ENCODE assay signal across 24 cellular contexts in the genomic region with DNA sequence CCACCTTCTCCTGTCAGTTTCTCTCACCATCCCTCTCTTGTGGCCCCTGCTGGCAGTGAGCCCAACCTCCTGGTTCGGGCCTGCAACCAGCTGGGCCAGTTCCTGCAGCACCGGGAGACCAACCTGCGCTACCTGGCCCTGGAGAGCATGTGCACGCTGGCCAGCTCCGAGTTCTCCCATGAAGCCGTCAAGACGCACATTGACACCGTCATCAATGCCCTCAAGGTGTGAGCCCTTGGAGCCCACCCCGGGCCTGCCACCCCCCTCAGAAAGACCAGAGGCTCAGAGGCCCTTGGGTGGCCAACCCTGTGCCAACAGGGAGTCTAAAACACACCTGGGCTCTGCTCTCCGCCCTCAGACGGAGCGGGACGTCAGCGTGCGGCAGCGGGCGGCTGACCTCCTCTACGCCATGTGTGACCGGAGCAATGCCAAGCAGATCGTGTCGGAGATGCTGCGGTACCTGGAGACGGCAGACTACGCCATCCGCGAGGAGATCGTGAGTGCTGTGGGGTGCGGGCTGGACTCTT. TPM values are rescaled to one million over a fixed set of nuclear protein-coding genes. Genes with fewer than 3 reads are reported as not detected.
DNase-seq lines count a peak whose midpoint lies in the region; ATAC-seq, FAIRE-seq and TF ChIP-seq lines count a peak whose summit lies in the region.
"Had no signal": no experiment of that assay in that cellular context is flagged by ENCODE, and none has a peak within 500 bp of the region (broad histone marks: within the 10 kb centered on the region; RNA-seq: fewer than 3 reads in every experiment).

No MANE protein-coding gene starts in this region.

- H3K9me1 ChIP-seq in IMR-90 (ENCODE audit: insufficient read depth, low read length) (0 out of 2 replicates have a peak, but pooled peaks cover 4% of the 10 kb centered on the region), endothelial cell of umbilical vein (replicated peaks; ENCODE audit: control insufficient read depth, extremely low read depth, insufficient read depth, low read length) (no peaks in the 10 kb centered on the region)

- H2BK20ac ChIP-seq in IMR-90 (ENCODE audit: low read depth, low read length), result no peak overlapping the region

- no peak overlapping the region for H4K8ac ChIP-seq in IMR-90 (ENCODE audit: low read depth in 2 of 2, low read length in 2 of 2)

- BruUV-seq in IMR-90 (replicated peaks; lab: Mats Ljungman, UMichigan) (TSS peak; percentile 38), endothelial cell of umbilical vein (replicated peaks; lab: Mats Ljungman, UMichigan) (TSS peak; percentile 39)

- DNase-seq in IMR-90 (no peak), endothelial cell of umbilical vein (ENCODE audit: low read depth, low spot score) (no peak), osteoblast (ENCODE audit: insufficient read length, low spot score, missing footprints) (peak; percentile 51), HAP-1 (ENCODE audit: low spot score in 2 of 2) (no peak), H4 (ENCODE audit: low spot score) (no peak), DMS53 treated with DMSO at 0.1 percent for 48 hours (lab: John Stamatoyannopoulos, UW; ENCODE audit: unreplicated experiment) (no peak)
- DNase-seq: ACHN; BE2C; C1 segment of cervical spinal cord; CD4-positive, CD25-positive, alpha-beta regulatory T cell; CD8-positive, alpha-beta memory T cell; COR-L47; DMS79; GDM1; GM23248; HCEC 1CT; HFFc6 had no signal

- H3K4ac ChIP-seq in IMR-90 (ENCODE audit: low read depth, low read length), result no peak overlapping the region

- no peak overlapping the region for H2BK15ac ChIP-seq in IMR-90 (ENCODE audit: low read depth, low read length)

- H2AK9ac ChIP-seq in IMR-90 (replicated peaks; ENCODE audit: low read depth, low read length, poor library complexity), result no peak overlapping the region

- ATAC-seq in IMR-90 (ENCODE audit: low read depth), result no peak

- H3K36me3 ChIP-seq in IMR-90 (ENCODE audit: control insufficient read depth, insufficient read depth, low read length) (peaks cover 66% of the 10 kb centered on the region), endothelial cell of umbilical vein (ENCODE audit: control insufficient read depth in 2 of 2, extremely low read depth in 1 of 2, insufficient read depth in 2 of 2, low read length in 2 of 2) (peaks cover 9 to 54% of the 10 kb centered on the region in 2 experiments), osteoblast (ENCODE audit: insufficient read depth, low read length) (peaks cover 76% of the 10 kb centered on the region), HAP-1 (replicated peaks) (peaks cover 59% of the 10 kb centered on the region)

- WGBS in IMR-90 (ENCODE audit: extremely low coverage in 2 of 2, insufficient read length in 1 of 2), 2 experiments, result 92% methylated on average over 26 of the region's 28 CpGs; no CpG with 5 or more reads in 1 of the 2 experiments

- dilution Hi-C loops in IMR-90 (cut with HindIII; ENCODE audit: low sequenced_read_pairs, unreplicated experiment) (no loop called here), endothelial cell of umbilical vein (cut with MboI; ENCODE audit: extremely low pct_ligation_motif_present, low sequenced_read_pairs) (no loop called here)

- H2AK5ac ChIP-seq in IMR-90 (ENCODE audit: low read depth, low read length), result no peak overlapping the region

- no peak overlapping the region for H3K23ac ChIP-seq in IMR-90 (ENCODE audit: low read depth, low read length)

- H3K4me1 ChIP-seq in IMR-90 (ENCODE audit: control insufficient read depth, insufficient read depth, low read length), result no peaks in the 10 kb centered on the region; the same call in 1 of the 2 replicates
- H3K4me1 ChIP-seq in endothelial cell of umbilical vein (ENCODE audit: control insufficient read depth, extremely low read depth, insufficient read depth, low read length), result no peaks in the 10 kb centered on the region
- peaks cover 3% of the 10 kb centered on the region for H3K4me1 ChIP-seq in osteoblast (ENCODE audit: insufficient read depth, low read length)
- no peaks in the 10 kb centered on the region for H3K4me1 ChIP-seq in HAP-1

- CTCF ChIA-PET in IMR-90 (lab: Yijun Ruan, JAX), result no interaction called here
- CTCF ChIA-PET in endothelial cell of umbilical vein (lab: Charles Lee), result no interaction called here

- H3K9ac ChIP-seq in IMR-90 (ENCODE audit: low read depth, low read length) (no peak overlapping the region), endothelial cell of umbilical vein (replicated peaks; ENCODE audit: extremely low read depth, insufficient read depth, low read length) (no peak overlapping the region)
- H3K9ac ChIP-seq: GM23248 had no signal

- no peak overlapping the region for H2BK5ac ChIP-seq in IMR-90 (ENCODE audit: low read depth, low read length, poor library complexity, severe bottlenecking)

- H4K20me1 ChIP-seq in IMR-90 (ENCODE audit: insufficient read depth, low read length) (peaks cover 15% of the 10 kb centered on the region), endothelial cell of umbilical vein (replicated peaks; ENCODE audit: control insufficient read depth, extremely low read depth, insufficient read depth, low read length) (no peaks in the 10 kb centered on the region), osteoblast (ENCODE audit: insufficient read depth, low read length) (peaks cover 12% of the 10 kb centered on the region)

- in situ Hi-C loops in IMR-90 (cut with MboI; ENCODE audit: low sequenced_read_pairs), result no loop called here
- in situ Hi-C loops in HAP-1 (cut with MboI; ENCODE audit: low sequenced_read_pairs), result no loop called here

- H3K27ac ChIP-seq in IMR-90 (ENCODE audit: insufficient read depth, low read length) (no peak overlapping the region), endothelial cell of umbilical vein (ENCODE audit: insufficient read depth, low read depth, low read length) (no peak overlapping the region), osteoblast (ENCODE audit: low read depth, low read length) (no peak overlapping the region)
- H3K27ac ChIP-seq: GM23248, HL-60 had no signal

- no peaks in the 10 kb centered on the region for H3K9me3 ChIP-seq in IMR-90 (ENCODE audit: control insufficient read depth, insufficient read depth, low read length)
- H3K9me3 ChIP-seq in endothelial cell of umbilical vein (replicated peaks; ENCODE audit: control insufficient read depth, insufficient read depth, low read length), result no peaks in the 10 kb centered on the region
- no peaks in the 10 kb centered on the region for H3K9me3 ChIP-seq in osteoblast (ENCODE audit: low read depth, low read length)
- no peaks in the 10 kb centered on the region for H3K9me3 ChIP-seq in HAP-1
- H3K9me3 ChIP-seq: BE2C had no signal

- H2AFZ ChIP-seq in IMR-90 (replicated peaks; ENCODE audit: low read length, poor library complexity) (no peak overlapping the region), endothelial cell of umbilical vein (ENCODE audit: low read depth, low read length) (no peak overlapping the region), osteoblast (ENCODE audit: low read length) (no peak overlapping the region)
- H2AFZ ChIP-seq: GM23248 had no signal

- no peak overlapping the region for H3K4me2 ChIP-seq in IMR-90 (ENCODE audit: low read depth, low read length)
- H3K4me2 ChIP-seq in endothelial cell of umbilical vein (ENCODE audit: insufficient read depth, low read length), result no peak overlapping the region
- no peak overlapping the region for H3K4me2 ChIP-seq in osteoblast (ENCODE audit: insufficient read depth, low read length)

- H3K79me2 ChIP-seq in endothelial cell of umbilical vein (ENCODE audit: control insufficient read depth, insufficient read depth, low read length) (no peaks in the 10 kb centered on the region), osteoblast (ENCODE audit: insufficient read depth, low read length) (peaks cover 5% of the 10 kb centered on the region)

- no peak overlapping the region for H3K4me3 ChIP-seq in IMR-90 (ENCODE audit: insufficient read depth, low read depth, low read length)
- H3K4me3 ChIP-seq in endothelial cell of umbilical vein (replicated peaks in 1 of 3; ENCODE audit: insufficient read depth in 1 of 3, low read depth in 1 of 3, low read length in 3 of 3), result no peak overlapping the region
- H3K4me3 ChIP-seq in osteoblast (ENCODE audit: insufficient read depth, low read length), result no peak overlapping the region
- no peak overlapping the region for H3K4me3 ChIP-seq in HAP-1
- H3K4me3 ChIP-seq: GM23248 had no signal

- H3K27me3 ChIP-seq in IMR-90 (ENCODE audit: control insufficient read depth, insufficient read depth, low read length), result no peaks in the 10 kb centered on the region
- no peaks in the 10 kb centered on the region for H3K27me3 ChIP-seq in endothelial cell of umbilical vein (ENCODE audit: control insufficient read depth in 2 of 2, insufficient read depth in 2 of 2, low read length in 2 of 2)
- H3K27me3 ChIP-seq in osteoblast (ENCODE audit: insufficient read depth, low read length), result no peaks in the 10 kb centered on the region
- no peaks in the 10 kb centered on the region for H3K27me3 ChIP-seq in HAP-1 (ENCODE audit: low read depth)
- H3K27me3 ChIP-seq: BE2C had no signal

- H3K79me1 ChIP-seq in IMR-90 (ENCODE audit: low read depth in 1 of 2, low read length in 2 of 2), result peaks cover 8 to 27% of the 10 kb centered on the region in 2 experiments; a peak in 3 of 4 replicates

- POLR2A ChIA-PET in IMR-90 (lab: Charles Lee; ENCODE audit: unreplicated experiment) (no interaction called here), endothelial cell of umbilical vein (lab: Charles Lee) (no interaction called here)

- TF ChIP-seq POLR2A in IMR-90 (IDR thresholded peaks at IDR 0.05; ENCODE audit: low read depth, low read length), result no peak
- no peak for TF ChIP-seq POLR2A in endothelial cell of umbilical vein (IDR thresholded peaks at IDR 0.05; ENCODE audit: low read depth, low read length)

- no peak for FAIRE-seq in endothelial cell of umbilical vein (lab: Jason Lieb, UNC)
- FAIRE-seq: A204.1, D721Med, GM12892, GM18507 had no signal

- no peak overlapping the region for H2BK120ac ChIP-seq in IMR-90 (ENCODE audit: low read depth, low read length)

- intact Hi-C loops in IMR-90 (cut with micrococcal nuclease), result no loop called here
- intact Hi-C loops in endothelial cell of umbilical vein (cut with micrococcal nuclease), result no loop called here

- no peak overlapping the region for H3K56ac ChIP-seq in IMR-90 (ENCODE audit: extremely low read depth, insufficient read depth, low read length)

- no peak overlapping the region for H4K5ac ChIP-seq in IMR-90 (ENCODE audit: low read depth, low read length)

- no peak overlapping the region for H3K18ac ChIP-seq in IMR-90 (ENCODE audit: low read depth, low read length)

- TF ChIP-seq RAD21 in IMR-90 (IDR thresholded peaks at IDR 0.05; ENCODE audit: low read length), result no peak

- H3K14ac ChIP-seq in IMR-90 (replicated peaks; ENCODE audit: low read depth, low read length), result no peak overlapping the region

- no peak overlapping the region for H4K91ac ChIP-seq in IMR-90 (ENCODE audit: insufficient read depth, low read depth, low read length)

- TF ChIP-seq CTCF in IMR-90 (conservative IDR thresholded peaks at IDR 0.05; ENCODE audit: low read depth, low read length), result no peak
- TF ChIP-seq CTCF in endothelial cell of umbilical vein (IDR thresholded peaks at IDR 0.05; ENCODE audit: extremely low read depth in 1 of 2, insufficient read depth in 1 of 2, low read depth in 1 of 2, low read length in 2 of 2), result no peak
- no peak for TF ChIP-seq CTCF in osteoblast (IDR thresholded peaks at IDR 0.05; ENCODE audit: extremely low read depth, low read depth, low read length)

RNA-seq across cellular contexts. Expression of gene FUZ, which starts 13.8 kb away (rescaled TPM):
- total RNA-seq in IMR-90 (2012; rRNA removed) (10.6 and 14.3 TPM in 2 replicates), endothelial cell of umbilical vein (14.0 and 15.3 TPM in 2 replicates), osteoblast (18.6 and 29.7 TPM in 2 replicates)
- polyA plus RNA-seq in IMR-90 (2012; rRNA removed) (10.4 and 12.1 TPM in 2 replicates), endothelial cell of umbilical vein (12.3 and 14.5 TPM in 2 replicates)
- 10.7 and 16.6 TPM in 2 replicates for polyA plus RNA-seq in IMR-90 (2012; cell fraction: cytosol; rRNA removed)
- 10.5 and 24.4 TPM in 2 replicates for polyA plus RNA-seq in IMR-90 (2012; cell fraction: nucleus; rRNA removed; ENCODE audit: low replicate concordance)
- polyA plus RNA-seq in endothelial cell of umbilical vein (2011; cell fraction: cytosol; rRNA removed), result 10.7 and 12.5 TPM in 2 replicates
- 15.1 and 15.3 TPM in 2 replicates for polyA plus RNA-seq in endothelial cell of umbilical vein (2011; cell fraction: nucleus; rRNA removed)
- 7.9 and 13.3 TPM in 2 replicates for polyA plus RNA-seq in endothelial cell of umbilical vein (2012)
- 6.8 and 11.8 TPM in 2 replicates for polyA minus RNA-seq in endothelial cell of umbilical vein
- polyA minus RNA-seq in endothelial cell of umbilical vein (2011; cell fraction: cytosol; rRNA and poly(A)+ RNA removed), result not detected
- polyA minus RNA-seq in endothelial cell of umbilical vein (2011; cell fraction: nucleus; rRNA and poly(A)+ RNA removed), result 3.1 and 4.6 TPM in 2 replicates
- 26.2 and 31.7 TPM in 2 replicates for total RNA-seq in H4 (2014; rRNA removed; shearing (Covaris generic))

RNA-seq across cellular contexts. Expression of gene MED25, which starts 18.8 kb away (rescaled TPM):
- total RNA-seq in IMR-90 (2012; rRNA removed), result 4.7 and 5.3 TPM in 2 replicates
- polyA plus RNA-seq in IMR-90 (2012; rRNA removed), result 37.0 and 38.5 TPM in 2 replicates
- polyA plus RNA-seq in IMR-90 (2012; cell fraction: cytosol; rRNA removed), result 20.7 and 33.0 TPM in 2 replicates
- 77.0 and 95.3 TPM in 2 replicates for polyA plus RNA-seq in IMR-90 (2012; cell fraction: nucleus; rRNA removed; ENCODE audit: low replicate concordance)
- total RNA-seq in endothelial cell of umbilical vein, result 55.8 and 62.9 TPM in 2 replicates
- polyA plus RNA-seq in endothelial cell of umbilical vein, result 28.3 and 31.7 TPM in 2 replicates
- 35.2 and 36.0 TPM in 2 replicates for polyA plus RNA-seq in endothelial cell of umbilical vein (2011; cell fraction: cytosol; rRNA removed)
- 89.2 and 105 TPM in 2 replicates for polyA plus RNA-seq in endothelial cell of umbilical vein (2011; cell fraction: nucleus; rRNA removed)
- polyA plus RNA-seq in endothelial cell of umbilical vein (2012), result 40.9 and 52.4 TPM in 2 replicates
- polyA minus RNA-seq in endothelial cell of umbilical vein, result 43.3 and 48.4 TPM in 2 replicates
- polyA minus RNA-seq in endothelial cell of umbilical vein (2011; cell fraction: cytosol; rRNA and poly(A)+ RNA removed), result 25.2 TPM
- polyA minus RNA-seq in endothelial cell of umbilical vein (2011; cell fraction: nucleus; rRNA and poly(A)+ RNA removed), result 32.5 and 39.6 TPM in 2 replicates
- 19.5 and 20.9 TPM in 2 replicates for total RNA-seq in osteoblast
- total RNA-seq in H4 (2014; rRNA removed; shearing (Covaris generic)), result 16.1 TPM in 2 replicates

RNA-seq across cellular contexts. Expression of gene AP2A1, which starts 32.5 kb away (rescaled TPM):
- 40.7 and 41.4 TPM in 2 replicates for total RNA-seq in IMR-90 (2012; rRNA removed)
- 122 and 136 TPM in 2 replicates for polyA plus RNA-seq in IMR-90 (2012; rRNA removed)
- polyA plus RNA-seq in IMR-90 (2012; cell fraction: cytosol; rRNA removed), result 130 and 154 TPM in 2 replicates
- 115 and 277 TPM in 2 replicates for polyA plus RNA-seq in IMR-90 (2012; cell fraction: nucleus; rRNA removed; ENCODE audit: low replicate concordance)
- total RNA-seq in endothelial cell of umbilical vein, result 108 TPM in 2 replicates
- polyA plus RNA-seq in endothelial cell of umbilical vein, result 113 and 114 TPM in 2 replicates
- 80.4 and 101 TPM in 2 replicates for polyA plus RNA-seq in endothelial cell of umbilical vein (2011; cell fraction: cytosol; rRNA removed)
- 97.8 TPM in 2 replicates for polyA plus RNA-seq in endothelial cell of umbilical vein (2011; cell fraction: nucleus; rRNA removed)
- polyA plus RNA-seq in endothelial cell of umbilical vein (2012), result 75.0 and 114 TPM in 2 replicates
- polyA minus RNA-seq in endothelial cell of umbilical vein, result 104 and 122 TPM in 2 replicates
- polyA minus RNA-seq in endothelial cell of umbilical vein (2011; cell fraction: cytosol; rRNA and poly(A)+ RNA removed), result 80.2 TPM
- 45.7 and 60.4 TPM in 2 replicates for polyA minus RNA-seq in endothelial cell of umbilical vein (2011; cell fraction: nucleus; rRNA and poly(A)+ RNA removed)
- 93.1 and 98.1 TPM in 2 replicates for total RNA-seq in osteoblast
- 55.5 and 61.1 TPM in 2 replicates for total RNA-seq in H4 (2014; rRNA removed; shearing (Covaris generic))

RNA-seq across cellular contexts. Expression of gene TSKS, which starts 36.2 kb away (rescaled TPM):
- total RNA-seq in IMR-90 (2012; rRNA removed), result not detected in 2 replicates
- polyA plus RNA-seq in IMR-90 (2012; rRNA removed), result 0.10 TPM in 1 of 2 replicates, not detected in the other
- polyA plus RNA-seq in IMR-90 (2012; cell fraction: cytosol; rRNA removed), result 0.04 TPM in 1 of 2 replicates, not detected in the other
- 0.07 and 0.18 TPM in 2 replicates for polyA plus RNA-seq in IMR-90 (2012; cell fraction: nucleus; rRNA removed; ENCODE audit: low replicate concordance)
- not detected in 2 replicates for total RNA-seq in endothelial cell of umbilical vein
- polyA plus RNA-seq in endothelial cell of umbilical vein, result 0.03 TPM in 1 of 2 replicates, not detected in the other
- polyA plus RNA-seq in endothelial cell of umbilical vein (2011; cell fraction: cytosol; rRNA removed), result not detected in 2 replicates
- not detected in 2 replicates for polyA plus RNA-seq in endothelial cell of umbilical vein (2011; cell fraction: nucleus; rRNA removed)
- not detected in 2 replicates for polyA plus RNA-seq in endothelial cell of umbilical vein (2012)
- not detected in 2 replicates for polyA minus RNA-seq in endothelial cell of umbilical vein
- polyA minus RNA-seq in endothelial cell of umbilical vein (2011; cell fraction: cytosol; rRNA and poly(A)+ RNA removed), result not detected
- polyA minus RNA-seq in endothelial cell of umbilical vein (2011; cell fraction: nucleus; rRNA and poly(A)+ RNA removed), result not detected in 2 replicates
- total RNA-seq in osteoblast, result not detected in 2 replicates
- total RNA-seq in H4 (2014; rRNA removed; shearing (Covaris generic)), result not detected in 2 replicates
- total RNA-seq: CD4-positive, CD25-positive, alpha-beta regulatory T cell; Daoy; HFFc6; HT1080 had no signal
- polyA plus RNA-seq: CD8-positive, alpha-beta memory T cell had no signal

RNA-seq across cellular contexts. Expression of gene PTOV1, which starts 51.6 kb away (rescaled TPM):
- total RNA-seq in IMR-90 (2012; rRNA removed) (34.4 and 36.1 TPM in 2 replicates), endothelial cell of umbilical vein (184 and 187 TPM in 2 replicates), osteoblast (39.4 and 43.3 TPM in 2 replicates)
- polyA plus RNA-seq in IMR-90 (2012; rRNA removed) (106 and 107 TPM in 2 replicates), endothelial cell of umbilical vein (116 and 125 TPM in 2 replicates)
- 63.8 and 170 TPM in 2 replicates for polyA plus RNA-seq in IMR-90 (2012; cell fraction: cytosol; rRNA removed)
- 249 and 529 TPM in 2 replicates for polyA plus RNA-seq in IMR-90 (2012; cell fraction: nucleus; rRNA removed; ENCODE audit: low replicate concordance)
- 93.1 and 118 TPM in 2 replicates for polyA plus RNA-seq in endothelial cell of umbilical vein (2011; cell fraction: cytosol; rRNA removed)
- 257 and 302 TPM in 2 replicates for polyA plus RNA-seq in endothelial cell of umbilical vein (2011; cell fraction: nucleus; rRNA removed)
- 96.0 and 145 TPM in 2 replicates for polyA plus RNA-seq in endothelial cell of umbilical vein (2012)
- polyA minus RNA-seq in endothelial cell of umbilical vein, result 55.3 and 80.9 TPM in 2 replicates
- polyA minus RNA-seq in endothelial cell of umbilical vein (2011; cell fraction: cytosol; rRNA and poly(A)+ RNA removed), result 56.8 TPM
- 61.0 and 83.2 TPM in 2 replicates for polyA minus RNA-seq in endothelial cell of umbilical vein (2011; cell fraction: nucleus; rRNA and poly(A)+ RNA removed)
- 99.9 and 101 TPM in 2 replicates for total RNA-seq in H4 (2014; rRNA removed; shearing (Covaris generic))
